8 cellular contexts compared by ENCODE assay signal in genomic region chr6:137903933-137904821, GRCh38. TPM values are rescaled to one million over a fixed set of nuclear protein-coding genes. Genes with fewer than 3 reads are reported as not detected.
A peak's percentile ranks its signal among the peaks of the same experiment; 100 is the strongest.
DNase-seq lines count a peak whose midpoint lies in the region; ATAC-seq, FAIRE-seq and TF ChIP-seq lines count a peak whose summit lies in the region.

No MANE protein-coding gene starts in this region.

- no peak for TF ChIP-seq CTCF in epithelial cell of esophagus (IDR thresholded peaks at IDR 0.05; ENCODE audit: insufficient read depth, low read depth, low read length, missing control alignments)
- TF ChIP-seq CTCF in upper lobe of right lung (IDR thresholded peaks at IDR 0.05) = no peak

- peak; percentile 59 for DNase-seq in NOMO-1 treated with dmso at 0.1 percent for 144 hours (lab: John Stamatoyannopoulos, UW; ENCODE audit: unreplicated experiment)
- DNase-seq in epithelial cell of esophagus (ENCODE audit: low read depth) = peak; percentile 83
- no peak for DNase-seq in upper lobe of right lung
- no peak for DNase-seq in urothelium cell line (ENCODE audit: low spot score)
- no peak for DNase-seq in HTR-8/SVneo (ENCODE audit: insufficient read length, low spot score)
- DNase-seq in substantia nigra (lab: John Stamatoyannopoulos, UW) = no peak

- H3K4me3 ChIP-seq in epithelial cell of esophagus (ENCODE audit: low read length) (no peak overlapping the region), upper lobe of right lung (no peak overlapping the region)

- H3K9me3 ChIP-seq in upper lobe of right lung = no peaks in the 10 kb centered on the region

- H3K27ac ChIP-seq in upper lobe of right lung (no peak overlapping the region), substantia nigra (ENCODE audit: low read depth, low read length, poor library complexity, severe bottlenecking) (no peak overlapping the region)

- FAIRE-seq in urothelium cell line (lab: Jason Lieb, UNC) (no peak), HTR-8/SVneo (lab: Jason Lieb, UNC) (no peak)

- intact Hi-C loops in upper lobe of right lung (cut with DNase I) = no loop called here

- peak; percentile 73 for ATAC-seq in GM18867 (IDR thresholded peaks at IDR 0.05; ENCODE audit: unreplicated experiment)
- peak; percentile 85 for ATAC-seq in HG02759 (IDR thresholded peaks at IDR 0.05; ENCODE audit: unreplicated experiment)
- peak; percentile 62 for ATAC-seq in upper lobe of right lung

- no peaks in the 10 kb centered on the region for H3K4me1 ChIP-seq in upper lobe of right lung

- no peaks in the 10 kb centered on the region for H3K36me3 ChIP-seq in upper lobe of right lung

- no peaks in the 10 kb centered on the region for H3K27me3 ChIP-seq in upper lobe of right lung

RNA-seq across cellular contexts. Expression of gene TNFAIP3, which starts 37.1 kb away (rescaled TPM):
- 45.9 TPM for total RNA-seq in upper lobe of right lung

Comparison
In these comparisons a context has a peak if more than half of its experiments do, and no peak if none do; other contexts are left out.
1. DNase-seq: peak in NOMO-1 treated with dmso at 0.1 percent for 144 hours (single experiment) and epithelial cell of esophagus (single experiment); none in upper lobe of right lung (single experiment), urothelium cell line (single experiment), HTR-8/SVneo (single experiment) and substantia nigra (0 of 49).
2. Peak in every context shown above with its lines, with median percentiles within 50 percentile points of each other: ATAC-seq.